ENCODE assay signal across 15 cellular contexts in genomic region chr1:12059722-12060464, GRCh38.
DNase-seq lines count a peak whose midpoint lies in the region; ATAC-seq and TF ChIP-seq lines count a peak whose summit lies in the region.
"Had no signal": no experiment of that assay in that cellular context is flagged by ENCODE, and none has a peak within 500 bp of the region (broad histone marks: within the 10 kb centered on the region; RNA-seq: fewer than 3 reads in every experiment).

No MANE protein-coding gene starts in this region.

- H3K27me3 ChIP-seq in OCI-LY3 (ENCODE audit: low read depth, low read length) = peaks cover 53% of the 10 kb centered on the region

- no peak overlapping the region for H3K27ac Mint-ChIP-seq in memory B cell

- no peak overlapping the region for H3K4me3 Mint-ChIP-seq in memory B cell
- H3K4me3 Mint-ChIP-seq: neural crest cell had no signal

- no peak overlapping the region for H3K9ac ChIP-seq in OCI-LY3 (ENCODE audit: low read length)

- H3K9me3 Mint-ChIP-seq in memory B cell = no peaks in the 10 kb centered on the region
- H3K9me3 Mint-ChIP-seq: neural crest cell had no signal

- H3K79me2 ChIP-seq in OCI-LY3 (ENCODE audit: low read length) = no peaks in the 10 kb centered on the region

- no peaks in the 10 kb centered on the region for H3K36me3 Mint-ChIP-seq in memory B cell

- 0 out of 2 replicates have a peak overlapping the region, but pooled peaks have one; percentile 1 for H3K4me3 ChIP-seq in OCI-LY3 (ENCODE audit: low read length)
- H3K4me3 ChIP-seq: A549, lower lobe of right lung, tibial artery had no signal

- H3K4me1 ChIP-seq in OCI-LY3 (ENCODE audit: low read length) = peaks cover 39% of the 10 kb centered on the region
- H3K4me1 ChIP-seq: A549 had no signal

- H3K4me2 ChIP-seq in OCI-LY3 (ENCODE audit: low read length) = peak overlapping the region; percentile 32
- H3K4me2 ChIP-seq: A549 had no signal

- no peak overlapping the region for H2AFZ ChIP-seq in OCI-LY3 (ENCODE audit: low read depth, low read length)

- H3K4me1 Mint-ChIP-seq in memory B cell = peaks cover 25% of the 10 kb centered on the region
- H3K4me1 Mint-ChIP-seq: neural crest cell had no signal

- H3K27me3 Mint-ChIP-seq in memory B cell = peaks cover 22% of the 10 kb centered on the region

- DNase-seq in activated CD4-positive, alpha-beta T cell treated with anti-CD3 and anti-CD28 coated beads for 48 hours = peak; percentile 58
- no peak for DNase-seq in activated CD4-positive, alpha-beta T cell treated with anti-CD3 and anti-CD28 coated beads for 4 hours
- DNase-seq in memory B cell (ENCODE audit: low spot score in 2 of 2) (no peak), NCI-H748 treated with DMSO at 0.1 percent for 48 hours (lab: John Stamatoyannopoulos, UW) (no peak), C1 segment of cervical spinal cord (lab: John Stamatoyannopoulos, UW) (no peak)
- DNase-seq: anterior cingulate cortex, COR-L47, lower lobe of right lung, NCI-H446 treated with DMSO at 0.1 percent for 48 hours, tibial artery had no signal

- no peaks in the 10 kb centered on the region for H3K36me3 ChIP-seq in OCI-LY3 (replicated peaks; ENCODE audit: low read depth, low read length)
- H3K36me3 ChIP-seq: lower lobe of right lung, tibial artery had no signal

- 0 out of 2 replicates have a peak, but pooled peaks cover 3% of the 10 kb centered on the region for H3K9me3 ChIP-seq in OCI-LY3 (ENCODE audit: insufficient read depth, low read length)
- H3K9me3 ChIP-seq: A549, lower lobe of right lung, tibial artery had no signal

- TF ChIP-seq CTCF in OCI-LY3 (IDR thresholded peaks at IDR 0.05; ENCODE audit: low read depth, low read length) = peak; percentile 15; the same call in 1 of the 2 replicates

- peak; percentile 40 for ATAC-seq in GM18868 (IDR thresholded peaks at IDR 0.05; ENCODE audit: unreplicated experiment)
- ATAC-seq in memory B cell (ENCODE audit: low read depth) = peak; percentile 75
- no peak for ATAC-seq in HG03139 (IDR thresholded peaks at IDR 0.05; ENCODE audit: unreplicated experiment)
- ATAC-seq: A549, lower lobe of right lung had no signal

- no peak overlapping the region for H3K27ac ChIP-seq in OCI-LY3 (ENCODE audit: low read length)
- H3K27ac ChIP-seq: A549, lower lobe of right lung, tibial artery had no signal

- no peaks in the 10 kb centered on the region for H4K20me1 ChIP-seq in OCI-LY3 (ENCODE audit: insufficient read depth, low read length)
